Comparison of ENCODE assay signal across 14 cellular contexts in genomic region chr1:225780134-225780533, GRCh38. TPM values are rescaled to one million over a fixed set of nuclear protein-coding genes. Genes with fewer than 3 reads are reported as not detected.
DNase-seq lines count a peak whose midpoint lies in the region; ATAC-seq, FAIRE-seq and TF ChIP-seq lines count a peak whose summit lies in the region.
"Had no signal": no experiment of that assay in that cellular context is flagged by ENCODE, and none has a peak within 500 bp of the region (broad histone marks: within the 10 kb centered on the region; RNA-seq: fewer than 3 reads in every experiment).

No MANE protein-coding gene starts in this region.

- H2AFZ ChIP-seq in MM.1S (ENCODE audit: low read length) (no peak overlapping the region), endothelial cell of umbilical vein (ENCODE audit: low read depth, low read length) (no peak overlapping the region), smooth muscle cell (ENCODE audit: low read depth) (no peak overlapping the region)

- H3K36me3 ChIP-seq in MM.1S (replicated peaks; ENCODE audit: insufficient read depth, low read length) (peaks cover 7% of the 10 kb centered on the region), endothelial cell of umbilical vein (ENCODE audit: control insufficient read depth in 2 of 2, extremely low read depth in 1 of 2, insufficient read depth in 2 of 2, low read length in 2 of 2) (peaks cover 0 to 2% of the 10 kb centered on the region in 2 experiments), smooth muscle cell (ENCODE audit: low read depth) (peaks cover 3% of the 10 kb centered on the region)

- peak overlapping the region; percentile 46 for H3K27ac Mint-ChIP-seq in activated naive CD4-positive, alpha-beta T cell treated with anti-CD3 and anti-CD28 coated beads, Interleukin-2, amount 50 U/mL, for 24 hours

- H3K79me2 ChIP-seq in MM.1S (ENCODE audit: low read length) (peaks cover 77% of the 10 kb centered on the region), endothelial cell of umbilical vein (ENCODE audit: control insufficient read depth, insufficient read depth, low read length) (peaks cover 67% of the 10 kb centered on the region), smooth muscle cell (ENCODE audit: low read depth) (peaks cover 81% of the 10 kb centered on the region)

- POLR2A ChIA-PET in endothelial cell of umbilical vein (lab: Charles Lee): interaction anchor here (0.7 kb wide), 1 partner anchor 30 kb away, joined by 13 read pairs; no protein-coding TSS in a partner anchor

- H3K4me2 ChIP-seq in MM.1S (ENCODE audit: low read depth, low read length) (0 out of 2 replicates have a peak overlapping the region, but pooled peaks have one; percentile 56), endothelial cell of umbilical vein (ENCODE audit: insufficient read depth, low read length) (peak overlapping the region; percentile 100), smooth muscle cell (peak overlapping the region; percentile 93)

- H3K9me1 ChIP-seq in endothelial cell of umbilical vein (replicated peaks; ENCODE audit: control insufficient read depth, extremely low read depth, insufficient read depth, low read length): no peaks in the 10 kb centered on the region

- 92% methylated on average over 5 of the region's 5 CpGs for WGBS in smooth muscle cell (ENCODE audit: low lambda C conversion rate)

- no peak for DNase-seq in activated naive CD4-positive, alpha-beta T cell (lab: John Stamatoyannopoulos, UW)
- DNase-seq in MM.1S: no peak
- DNase-seq in endothelial cell of umbilical vein (ENCODE audit: low read depth, low spot score): no peak
- no peak for DNase-seq in smooth muscle cell (lab: John Stamatoyannopoulos, UW; ENCODE audit: unreplicated experiment)
- DNase-seq in cerebellar nuclear complex (lab: John Stamatoyannopoulos, UW): no peak
- DNase-seq in left colon: no peak
- no peak for DNase-seq in RPMI8226
- DNase-seq: C1 segment of cervical spinal cord, caudate nucleus, esophagus squamous epithelium, KG1, NCI-H2107 had no signal

- H3K27me3 ChIP-seq in MM.1S (replicated peaks; ENCODE audit: insufficient read depth, low read length) (no peaks in the 10 kb centered on the region), endothelial cell of umbilical vein (ENCODE audit: control insufficient read depth in 2 of 2, insufficient read depth in 2 of 2, low read length in 2 of 2) (no peaks in the 10 kb centered on the region), smooth muscle cell (ENCODE audit: low read depth) (no peaks in the 10 kb centered on the region)
- H3K27me3 ChIP-seq: esophagus squamous epithelium had no signal

- no peaks in the 10 kb centered on the region for H3K9me2 ChIP-seq in MM.1S (replicated peaks; ENCODE audit: insufficient read depth, low read length)

- H3K27me3 Mint-ChIP-seq in activated naive CD4-positive, alpha-beta T cell treated with anti-CD3 and anti-CD28 coated beads, Interleukin-2, amount 50 U/mL, for 24 hours: no peaks in the 10 kb centered on the region

- TF ChIP-seq CTCF in MM.1S (IDR thresholded peaks at IDR 0.05; ENCODE audit: low read length): no peak
- TF ChIP-seq CTCF in endothelial cell of umbilical vein (IDR thresholded peaks at IDR 0.05; ENCODE audit: extremely low read depth in 1 of 2, insufficient read depth in 1 of 2, low read depth in 1 of 2, low read length in 2 of 2): no peak
- no peak for TF ChIP-seq CTCF in smooth muscle cell (IDR thresholded peaks at IDR 0.05; ENCODE audit: borderline replicate concordance, insufficient read depth, poor library complexity, severe bottlenecking)

- intact Hi-C loops in endothelial cell of umbilical vein (cut with micrococcal nuclease) (no loop called here), left colon (cut with DNase I, micrococcal nuclease) (no loop called here)

- no peak overlapping the region for H3K9ac ChIP-seq in MM.1S (ENCODE audit: low read length)
- no peak overlapping the region for H3K9ac ChIP-seq in endothelial cell of umbilical vein (replicated peaks; ENCODE audit: extremely low read depth, insufficient read depth, low read length)
- H3K9ac ChIP-seq in smooth muscle cell (ENCODE audit: low read depth): no peak overlapping the region

- peaks cover 10% of the 10 kb centered on the region for H3F3A ChIP-seq in MM.1S (ENCODE audit: insufficient read depth, low read length)
- H3F3A ChIP-seq in smooth muscle cell (ENCODE audit: low read depth): peaks cover 12% of the 10 kb centered on the region

- H3K36me3 Mint-ChIP-seq in activated naive CD4-positive, alpha-beta T cell treated with anti-CD3 and anti-CD28 coated beads, Interleukin-2, amount 50 U/mL, for 24 hours: peaks cover 14% of the 10 kb centered on the region

- no peak for ATAC-seq in left colon

- peaks cover 7% of the 10 kb centered on the region; the same call in 1 of the 2 replicates for H3K4me1 ChIP-seq in MM.1S (ENCODE audit: low read length)
- peaks cover 35% of the 10 kb centered on the region for H3K4me1 ChIP-seq in endothelial cell of umbilical vein (ENCODE audit: control insufficient read depth, extremely low read depth, insufficient read depth, low read length)
- peaks cover 36% of the 10 kb centered on the region for H3K4me1 ChIP-seq in smooth muscle cell (ENCODE audit: low read depth)

- dilution Hi-C loops in endothelial cell of umbilical vein (cut with MboI; ENCODE audit: extremely low pct_ligation_motif_present, low sequenced_read_pairs): no loop called here

- no peaks in the 10 kb centered on the region for H3K9me3 Mint-ChIP-seq in activated naive CD4-positive, alpha-beta T cell treated with anti-CD3 and anti-CD28 coated beads, Interleukin-2, amount 50 U/mL, for 24 hours

- H3K9me3 ChIP-seq in MM.1S (replicated peaks; ENCODE audit: insufficient read depth, low read length): no peaks in the 10 kb centered on the region
- no peaks in the 10 kb centered on the region for H3K9me3 ChIP-seq in endothelial cell of umbilical vein (replicated peaks; ENCODE audit: control insufficient read depth, insufficient read depth, low read length)
- no peaks in the 10 kb centered on the region for H3K9me3 ChIP-seq in smooth muscle cell (replicated peaks; ENCODE audit: low read depth)
- H3K9me3 ChIP-seq: esophagus squamous epithelium had no signal

- FAIRE-seq in endothelial cell of umbilical vein (lab: Jason Lieb, UNC): no peak
- FAIRE-seq: urothelium cell line had no signal

- H3K27ac ChIP-seq in MM.1S (ENCODE audit: low read length): no peak overlapping the region
- H3K27ac ChIP-seq in endothelial cell of umbilical vein (ENCODE audit: insufficient read depth, low read depth, low read length): no peak overlapping the region
- H3K27ac ChIP-seq in smooth muscle cell (ENCODE audit: low read depth): peak overlapping the region; percentile 16

- H4K20me1 ChIP-seq in MM.1S (ENCODE audit: insufficient read depth, low read length) (peaks cover 29% of the 10 kb centered on the region), endothelial cell of umbilical vein (replicated peaks; ENCODE audit: control insufficient read depth, extremely low read depth, insufficient read depth, low read length) (peaks cover 5% of the 10 kb centered on the region), smooth muscle cell (ENCODE audit: low read depth) (peaks cover 59% of the 10 kb centered on the region)

- CTCF ChIA-PET in endothelial cell of umbilical vein (lab: Charles Lee): interaction anchor here (1.0 to 1.4 kb wide), 3 partner anchors 30 to 305 kb away, joined by 3 to 5 read pairs (median 5); partner anchors contain the start of gene EPHX1

- no TSS peak for BruUV-seq in endothelial cell of umbilical vein (replicated peaks; lab: Mats Ljungman, UMichigan)

- TF ChIP-seq POLR2A in endothelial cell of umbilical vein (IDR thresholded peaks at IDR 0.05; ENCODE audit: low read depth, low read length): no peak

- H3K4me3 Mint-ChIP-seq in activated naive CD4-positive, alpha-beta T cell treated with anti-CD3 and anti-CD28 coated beads, Interleukin-2, amount 50 U/mL, for 24 hours: peak overlapping the region; percentile 75

- H3K4me3 ChIP-seq in MM.1S (ENCODE audit: low read length) (no peak overlapping the region), endothelial cell of umbilical vein (replicated peaks in 1 of 3; ENCODE audit: insufficient read depth in 1 of 3, low read depth in 1 of 3, low read length in 3 of 3) (no peak overlapping the region), smooth muscle cell (peak overlapping the region; percentile 71)

- peaks cover 48% of the 10 kb centered on the region for H3K4me1 Mint-ChIP-seq in activated naive CD4-positive, alpha-beta T cell treated with anti-CD3 and anti-CD28 coated beads, Interleukin-2, amount 50 U/mL, for 24 hours

TF ChIP-seq in endothelial cell of umbilical vein, 7 proteins besides CTCF, POLR2A, EP300 and RAD21 (continues in another document):
- TF ChIP-seq EZH2 (IDR thresholded peaks at IDR 0.05; ENCODE audit: borderline replicate concordance, low read depth, low read length, severe bottlenecking) (no peak), POLR2AphosphoS5 (IDR thresholded peaks at IDR 0.05; ENCODE audit: insufficient read depth, low read depth, low read length) (no peak), MAX (IDR thresholded peaks at IDR 0.05; ENCODE audit: insufficient read depth, insufficient read length) (no peak)

RNA-seq across cellular contexts. Expression of gene SRP9, which starts 2.5 kb away (rescaled TPM):
- 283 and 292 TPM in 2 replicates for total RNA-seq in endothelial cell of umbilical vein
- polyA plus RNA-seq in endothelial cell of umbilical vein: 217 and 384 TPM in 2 replicates
- 269 and 348 TPM in 2 replicates for polyA plus RNA-seq in endothelial cell of umbilical vein (2011; cell fraction: cytosol; rRNA removed)
- polyA plus RNA-seq in endothelial cell of umbilical vein (2011; cell fraction: nucleus; rRNA removed): 109 and 191 TPM in 2 replicates
- polyA plus RNA-seq in endothelial cell of umbilical vein (2012): 251 and 296 TPM in 2 replicates
- polyA minus RNA-seq in endothelial cell of umbilical vein: 152 and 194 TPM in 2 replicates
- polyA minus RNA-seq in endothelial cell of umbilical vein (2011; cell fraction: cytosol; rRNA and poly(A)+ RNA removed): 103 TPM
- 32.3 and 44.7 TPM in 2 replicates for polyA minus RNA-seq in endothelial cell of umbilical vein (2011; cell fraction: nucleus; rRNA and poly(A)+ RNA removed)
- total RNA-seq in smooth muscle cell: 394 and 449 TPM in 2 replicates
- polyA plus RNA-seq in smooth muscle cell: 301 TPM in 2 replicates
- total RNA-seq in left colon: 100 to 1,000 TPM; 186 to 202 TPM

RNA-seq across cellular contexts. Expression of gene EPHX1, which starts 29.8 kb away (rescaled TPM):
- total RNA-seq in endothelial cell of umbilical vein (19.1 and 23.7 TPM in 2 replicates), smooth muscle cell (9.8 and 16.1 TPM in 2 replicates), left colon (10 to 100 TPM; 59.3 to 67.3 TPM)
- polyA plus RNA-seq in endothelial cell of umbilical vein (23.2 and 25.2 TPM in 2 replicates), smooth muscle cell (22.2 and 29.2 TPM in 2 replicates)
- polyA plus RNA-seq in endothelial cell of umbilical vein (2011; cell fraction: cytosol; rRNA removed): 22.0 and 24.0 TPM in 2 replicates
- 16.8 and 20.8 TPM in 2 replicates for polyA plus RNA-seq in endothelial cell of umbilical vein (2011; cell fraction: nucleus; rRNA removed)
- polyA plus RNA-seq in endothelial cell of umbilical vein (2012): 42.8 and 47.5 TPM in 2 replicates
- 15.1 and 28.6 TPM in 2 replicates for polyA minus RNA-seq in endothelial cell of umbilical vein
- 10.5 TPM for polyA minus RNA-seq in endothelial cell of umbilical vein (2011; cell fraction: cytosol; rRNA and poly(A)+ RNA removed)
- 9.9 and 10.0 TPM in 2 replicates for polyA minus RNA-seq in endothelial cell of umbilical vein (2011; cell fraction: nucleus; rRNA and poly(A)+ RNA removed)
